Comparison of ENCODE assay signal across 1 cellular context in genomic region chr22:37559901-37560681, GRCh38.
TF ChIP-seq lines count a peak whose summit lies in the region.

A gene with protein sequence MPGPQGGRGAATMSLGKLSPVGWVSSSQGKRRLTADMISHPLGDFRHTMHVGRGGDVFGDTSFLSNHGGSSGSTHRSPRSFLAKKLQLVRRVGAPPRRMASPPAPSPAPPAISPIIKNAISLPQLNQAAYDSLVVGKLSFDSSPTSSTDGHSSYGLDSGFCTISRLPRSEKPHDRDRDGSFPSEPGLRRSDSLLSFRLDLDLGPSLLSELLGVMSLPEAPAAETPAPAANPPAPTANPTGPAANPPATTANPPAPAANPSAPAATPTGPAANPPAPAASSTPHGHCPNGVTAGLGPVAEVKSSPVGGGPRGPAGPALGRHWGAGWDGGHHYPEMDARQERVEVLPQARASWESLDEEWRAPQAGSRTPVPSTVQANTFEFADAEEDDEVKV (plus strand): TSS chr22:37560480. CDS start chr22:37566350, 5,870 bp downstream.

TF ChIP-seq in HepG2, 621 proteins besides CTCF, POLR2A, EP300 and RAD21 (continued from another document and continues in another):
- TF ChIP-seq ZNF646 (CRISPR knock-in tag; IDR thresholded peaks at IDR 0.05): no peak
- no peak for TF ChIP-seq PCBP2 (optimal IDR thresholded peaks at IDR 0.05; ENCODE audit: low read depth, low read length, poor library complexity, severe bottlenecking)
- peak; percentile 76; the same call in 1 of the 2 replicates for TF ChIP-seq ZNF572 (CRISPR knock-in tag; IDR thresholded peaks at IDR 0.05)
- TF ChIP-seq ZNF224 (CRISPR knock-in tag; IDR thresholded peaks at IDR 0.05): no peak
- peak; percentile 52; the same call in 1 of the 2 replicates for TF ChIP-seq ZSCAN25 (CRISPR knock-in tag; IDR thresholded peaks at IDR 0.05)
- 0 out of 2 replicates have a peak, but pooled peaks have one; percentile 38 for TF ChIP-seq ISX (CRISPR knock-in tag; conservative IDR thresholded peaks at IDR 0.05)
- TF ChIP-seq RFX5 (IDR thresholded peaks at IDR 0.05; ENCODE audit: low read depth, low read length): no peak
- TF ChIP-seq ZNF318 (CRISPR knock-in tag; IDR thresholded peaks at IDR 0.05): no peak
- TF ChIP-seq HBP1 (CRISPR knock-in tag; IDR thresholded peaks at IDR 0.05; ENCODE audit: low read depth): no peak
- no peak for TF ChIP-seq NR3C1 (CRISPR knock-in tag; IDR thresholded peaks at IDR 0.05)
- no peak for TF ChIP-seq HCFC1 (IDR thresholded peaks at IDR 0.05; ENCODE audit: low read depth, low read length)
- peak; percentile 60; the same call in 1 of the 2 replicates for TF ChIP-seq ZFP91 (CRISPR knock-in tag; IDR thresholded peaks at IDR 0.05; ENCODE audit: borderline replicate concordance)
- no peak for TF ChIP-seq ZNF629 (CRISPR knock-in tag; conservative IDR thresholded peaks at IDR 0.05)
- TF ChIP-seq MXI1 (IDR thresholded peaks at IDR 0.05; ENCODE audit: borderline replicate concordance, low read depth, low read length): 0 out of 3 replicates have a peak, but pooled peaks have one; percentile 8
- TF ChIP-seq ZNF724P (CRISPR knock-in tag; IDR thresholded peaks at IDR 0.05; ENCODE audit: borderline replicate concordance): no peak
- TF ChIP-seq CCDC6 (CRISPR knock-in tag; IDR thresholded peaks at IDR 0.05): no peak; the same call in 1 of the 2 replicates
- TF ChIP-seq TSC22D2 (CRISPR knock-in tag; IDR thresholded peaks at IDR 0.05; ENCODE audit: borderline replicate concordance): no peak; the same call in 1 of the 2 replicates
- TF ChIP-seq KDM5B (CRISPR knock-in tag; IDR thresholded peaks at IDR 0.05; ENCODE audit: borderline replicate concordance): peak; percentile 84; the same call in 1 of the 2 replicates
- TF ChIP-seq ZNF670 (CRISPR knock-in tag; IDR thresholded peaks at IDR 0.05; ENCODE audit: borderline replicate concordance): 0 out of 2 replicates have a peak, but pooled peaks have one; percentile 21
- TF ChIP-seq HNRNPK (IDR thresholded peaks at IDR 0.05; ENCODE audit: low read depth, low read length, poor library complexity, severe bottlenecking): no peak
- no peak for TF ChIP-seq NFKBIZ (CRISPR knock-in tag; IDR thresholded peaks at IDR 0.05)
- TF ChIP-seq ZNF343 (CRISPR knock-in tag; IDR thresholded peaks at IDR 0.05): no peak
- no peak for TF ChIP-seq ZNF570 (CRISPR knock-in tag; IDR thresholded peaks at IDR 0.05; ENCODE audit: borderline replicate concordance)
- no peak for TF ChIP-seq ZBTB14 (CRISPR knock-in tag; IDR thresholded peaks at IDR 0.05)
- TF ChIP-seq ZMAT3 (CRISPR knock-in tag; conservative IDR thresholded peaks at IDR 0.05): 0 out of 2 replicates have a peak, but pooled peaks have one; percentile 72
- TF ChIP-seq ETV6 (CRISPR knock-in tag; conservative IDR thresholded peaks at IDR 0.05): no peak
- peak; percentile 44; the same call in 1 of the 2 replicates for TF ChIP-seq ZNF558 (CRISPR knock-in tag; IDR thresholded peaks at IDR 0.05; ENCODE audit: borderline replicate concordance)
- TF ChIP-seq ZNF275 (CRISPR knock-in tag; IDR thresholded peaks at IDR 0.05; ENCODE audit: borderline replicate concordance): 0 out of 2 replicates have a peak, but pooled peaks have one; percentile 45
- no peak for TF ChIP-seq MLLT10 (CRISPR knock-in tag; IDR thresholded peaks at IDR 0.05)
- no peak for TF ChIP-seq TCF12 (IDR thresholded peaks at IDR 0.05)
- peak; percentile 72; the same call in 1 of the 2 replicates for TF ChIP-seq TCF12 (CRISPR knock-in tag; IDR thresholded peaks at IDR 0.05)
- no peak for TF ChIP-seq MAF1 (CRISPR knock-in tag; IDR thresholded peaks at IDR 0.05; ENCODE audit: borderline replicate concordance)
